Comparison of ENCODE assay signal across 1 cellular context in genomic region chr9:113611461-113612215, GRCh38.
TF ChIP-seq lines count a peak whose summit lies in the region.

No MANE protein-coding gene starts in this region.

TF ChIP-seq in H1, 55 proteins besides CTCF, POLR2A, EP300 and RAD21:
- TF ChIP-seq TAF7 (optimal IDR thresholded peaks at IDR 0.05; ENCODE audit: borderline replicate concordance, low read depth, low read length): no peak
- TF ChIP-seq NRF1 (IDR thresholded peaks at IDR 0.05; ENCODE audit: low read depth, low read length): no peak
- no peak for TF ChIP-seq E2F6 (IDR thresholded peaks at IDR 0.05)
- TF ChIP-seq FOSL1 (IDR thresholded peaks at IDR 0.05; ENCODE audit: insufficient read depth, low read depth, low read length): no peak
- no peak for TF ChIP-seq CHD1 (IDR thresholded peaks at IDR 0.05; ENCODE audit: low read depth, low read length)
- no peak for TF ChIP-seq TBP (IDR thresholded peaks at IDR 0.05; ENCODE audit: low read depth, low read length)
- TF ChIP-seq SRF (IDR thresholded peaks at IDR 0.05; ENCODE audit: low read depth, low read length): no peak
